In the genomic region with DNA sequence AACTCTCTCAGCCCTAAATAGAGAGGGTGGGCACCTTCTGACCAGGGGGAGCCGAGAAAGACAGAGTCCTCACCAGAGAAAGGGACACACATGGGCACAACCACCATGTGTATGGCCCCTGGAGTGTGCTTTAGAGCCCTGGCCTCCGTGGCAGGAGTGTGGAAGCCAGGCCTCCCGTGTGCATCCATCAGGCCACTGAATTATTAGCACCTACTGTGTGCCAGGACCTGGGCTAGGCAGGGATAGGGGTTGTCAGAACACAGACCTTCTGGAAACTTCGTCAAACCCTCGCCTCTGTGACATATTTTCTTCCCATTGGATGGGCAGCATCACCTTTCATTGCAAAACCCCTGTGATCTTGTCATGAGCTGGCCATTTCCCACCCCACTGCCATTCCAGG, we compare ENCODE assay signal across 2 cellular contexts.
TF ChIP-seq lines count a peak whose summit lies in the region.

No MANE protein-coding gene starts in this region.

TF ChIP-seq in liver, 16 proteins besides CTCF, POLR2A, EP300 and RAD21 (continued from another document):
- TF ChIP-seq YY1 (IDR thresholded peaks at IDR 0.05) (no peak), RXRA (IDR thresholded peaks at IDR 0.05) (no peak), SP1 (IDR thresholded peaks at IDR 0.05) (no peak), TAF1 (conservative IDR thresholded peaks at IDR 0.05) (no peak), GABPA (IDR thresholded peaks at IDR 0.05 in 1 of 2, conservative IDR thresholded peaks at IDR 0.05 in 1 of 2) (no peak), EGR1 (IDR thresholded peaks at IDR 0.05; ENCODE audit: low read depth in 2 of 2) (no peak), JUND (IDR thresholded peaks at IDR 0.05) (no peak), HNF4G (IDR thresholded peaks at IDR 0.05) (no peak), HNF4A (conservative IDR thresholded peaks at IDR 0.05) (no peak)
- TF ChIP-seq, protein P1, sequence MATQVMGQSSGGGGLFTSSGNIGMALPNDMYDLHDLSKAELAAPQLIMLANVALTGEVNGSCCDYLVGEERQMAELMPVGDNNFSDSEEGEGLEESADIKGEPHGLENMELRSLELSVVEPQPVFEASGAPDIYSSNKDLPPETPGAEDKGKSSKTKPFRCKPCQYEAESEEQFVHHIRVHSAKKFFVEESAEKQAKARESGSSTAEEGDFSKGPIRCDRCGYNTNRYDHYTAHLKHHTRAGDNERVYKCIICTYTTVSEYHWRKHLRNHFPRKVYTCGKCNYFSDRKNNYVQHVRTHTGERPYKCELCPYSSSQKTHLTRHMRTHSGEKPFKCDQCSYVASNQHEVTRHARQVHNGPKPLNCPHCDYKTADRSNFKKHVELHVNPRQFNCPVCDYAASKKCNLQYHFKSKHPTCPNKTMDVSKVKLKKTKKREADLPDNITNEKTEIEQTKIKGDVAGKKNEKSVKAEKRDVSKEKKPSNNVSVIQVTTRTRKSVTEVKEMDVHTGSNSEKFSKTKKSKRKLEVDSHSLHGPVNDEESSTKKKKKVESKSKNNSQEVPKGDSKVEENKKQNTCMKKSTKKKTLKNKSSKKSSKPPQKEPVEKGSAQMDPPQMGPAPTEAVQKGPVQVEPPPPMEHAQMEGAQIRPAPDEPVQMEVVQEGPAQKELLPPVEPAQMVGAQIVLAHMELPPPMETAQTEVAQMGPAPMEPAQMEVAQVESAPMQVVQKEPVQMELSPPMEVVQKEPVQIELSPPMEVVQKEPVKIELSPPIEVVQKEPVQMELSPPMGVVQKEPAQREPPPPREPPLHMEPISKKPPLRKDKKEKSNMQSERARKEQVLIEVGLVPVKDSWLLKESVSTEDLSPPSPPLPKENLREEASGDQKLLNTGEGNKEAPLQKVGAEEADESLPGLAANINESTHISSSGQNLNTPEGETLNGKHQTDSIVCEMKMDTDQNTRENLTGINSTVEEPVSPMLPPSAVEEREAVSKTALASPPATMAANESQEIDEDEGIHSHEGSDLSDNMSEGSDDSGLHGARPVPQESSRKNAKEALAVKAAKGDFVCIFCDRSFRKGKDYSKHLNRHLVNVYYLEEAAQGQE (IDR thresholded peaks at IDR 0.05), result no peak
- TF ChIP-seq, protein P2, sequence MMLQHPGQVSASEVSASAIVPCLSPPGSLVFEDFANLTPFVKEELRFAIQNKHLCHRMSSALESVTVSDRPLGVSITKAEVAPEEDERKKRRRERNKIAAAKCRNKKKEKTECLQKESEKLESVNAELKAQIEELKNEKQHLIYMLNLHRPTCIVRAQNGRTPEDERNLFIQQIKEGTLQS (IDR thresholded peaks at IDR 0.05), result no peak

TF ChIP-seq in HepG2, 621 proteins besides CTCF, POLR2A, EP300 and RAD21 (continued from another document):
- TF ChIP-seq, protein P3, sequence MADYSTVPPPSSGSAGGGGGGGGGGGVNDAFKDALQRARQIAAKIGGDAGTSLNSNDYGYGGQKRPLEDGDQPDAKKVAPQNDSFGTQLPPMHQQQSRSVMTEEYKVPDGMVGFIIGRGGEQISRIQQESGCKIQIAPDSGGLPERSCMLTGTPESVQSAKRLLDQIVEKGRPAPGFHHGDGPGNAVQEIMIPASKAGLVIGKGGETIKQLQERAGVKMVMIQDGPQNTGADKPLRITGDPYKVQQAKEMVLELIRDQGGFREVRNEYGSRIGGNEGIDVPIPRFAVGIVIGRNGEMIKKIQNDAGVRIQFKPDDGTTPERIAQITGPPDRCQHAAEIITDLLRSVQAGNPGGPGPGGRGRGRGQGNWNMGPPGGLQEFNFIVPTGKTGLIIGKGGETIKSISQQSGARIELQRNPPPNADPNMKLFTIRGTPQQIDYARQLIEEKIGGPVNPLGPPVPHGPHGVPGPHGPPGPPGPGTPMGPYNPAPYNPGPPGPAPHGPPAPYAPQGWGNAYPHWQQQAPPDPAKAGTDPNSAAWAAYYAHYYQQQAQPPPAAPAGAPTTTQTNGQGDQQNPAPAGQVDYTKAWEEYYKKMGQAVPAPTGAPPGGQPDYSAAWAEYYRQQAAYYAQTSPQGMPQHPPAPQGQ (CRISPR knock-in tag; IDR thresholded peaks at IDR 0.05; ENCODE audit: borderline replicate concordance), result no peak
- TF ChIP-seq GPN1 (CRISPR knock-in tag; IDR thresholded peaks at IDR 0.05; ENCODE audit: borderline replicate concordance), result no peak
- TF ChIP-seq THAP11 (CRISPR knock-in tag; IDR thresholded peaks at IDR 0.05), result no peak
- no peak for TF ChIP-seq ARNTL (CRISPR knock-in tag; IDR thresholded peaks at IDR 0.05)
- no peak for TF ChIP-seq HOXA5 (CRISPR knock-in tag; IDR thresholded peaks at IDR 0.05)
- TF ChIP-seq REL (CRISPR knock-in tag; conservative IDR thresholded peaks at IDR 0.05), result no peak
- TF ChIP-seq ZNF792 (CRISPR knock-in tag; IDR thresholded peaks at IDR 0.05), result no peak
- no peak for TF ChIP-seq KDM1A (CRISPR knock-in tag; IDR thresholded peaks at IDR 0.05)
- no peak for TF ChIP-seq U2AF1 (optimal IDR thresholded peaks at IDR 0.05; ENCODE audit: low read depth, low read length)
- TF ChIP-seq ZNF781 (CRISPR knock-in tag; IDR thresholded peaks at IDR 0.05; ENCODE audit: borderline replicate concordance, not compliant biosample characterization), result no peak
- TF ChIP-seq GABPA (IDR thresholded peaks at IDR 0.05; ENCODE audit: low read depth, low read length), result no peak
- no peak for TF ChIP-seq GABPA (CRISPR knock-in tag; IDR thresholded peaks at IDR 0.05; ENCODE audit: low read depth)
- no peak for TF ChIP-seq ZSCAN21 (CRISPR knock-in tag; IDR thresholded peaks at IDR 0.05; ENCODE audit: borderline replicate concordance)
